Comparison of ENCODE assay signal across 8 cellular contexts in the genomic region with DNA sequence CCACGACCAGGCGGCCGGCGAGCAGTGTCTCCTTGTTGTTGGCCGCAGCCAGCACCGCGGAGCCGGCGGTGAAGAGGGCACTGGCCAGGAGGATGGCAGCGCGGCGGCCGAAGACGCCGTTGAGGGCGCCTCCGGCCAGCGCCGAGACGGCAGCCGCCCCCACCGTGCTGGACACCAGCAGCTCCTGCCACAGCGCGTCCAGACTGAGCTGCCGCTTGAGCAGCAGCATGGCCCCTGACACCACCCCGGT. TPM values are rescaled to one million over a fixed set of nuclear protein-coding genes. Genes with fewer than 3 reads are reported as not detected.
DNase-seq lines count a peak whose midpoint lies in the region; ATAC-seq and TF ChIP-seq lines count a peak whose summit lies in the region.

No MANE protein-coding gene starts in this region.

- DNase-seq in GM04504 (ENCODE audit: low read depth) (peak; percentile 6), SJSA1 (ENCODE audit: low read depth in 1 of 2, low spot score in 2 of 2) (peak in 1 of 2 experiments; percentile 46), fibroblast of lung (ENCODE audit: low read depth in 2 of 2) (peak in 1 of 2 donors; percentile 24), omental fat pad (ENCODE audit: low spot score) (no peak), RPMI8226 (no peak), NCI-H82 treated with DMSO at 0.1 percent for 48 hours (lab: John Stamatoyannopoulos, UW; ENCODE audit: unreplicated experiment) (no peak)
- DNase-seq in activated CD8-positive, alpha-beta memory T cell treated with anti-CD3 and anti-CD28 coated beads, Interleukin-2, amount 50 U/mL, for 48 hours = no peak

- H4K20me1 ChIP-seq in fibroblast of lung (ENCODE audit: control insufficient read depth, extremely low read depth, insufficient read depth, low read length) = no peaks in the 10 kb centered on the region

- H3K4me2 ChIP-seq in fibroblast of lung (ENCODE audit: extremely low read depth, insufficient read depth, low read length) = peak overlapping the region; percentile 81

- peak overlapping the region; percentile 87 for H2AFZ ChIP-seq in fibroblast of lung (ENCODE audit: low read length)

- no peaks in the 10 kb centered on the region for H3K79me2 ChIP-seq in fibroblast of lung (ENCODE audit: control insufficient read depth, insufficient read depth, low read length)

- no peak for TF ChIP-seq CTCF in fibroblast of lung (conservative IDR thresholded peaks at IDR 0.05 in 1 of 2, IDR thresholded peaks at IDR 0.05 in 1 of 2; ENCODE audit: low read depth in 1 of 2, low read length in 2 of 2)
- TF ChIP-seq CTCF in omental fat pad (IDR thresholded peaks at IDR 0.05) = no peak

- no peaks in the 10 kb centered on the region for H3K36me3 ChIP-seq in SJSA1
- H3K36me3 ChIP-seq in fibroblast of lung (ENCODE audit: control insufficient read depth, insufficient read depth, low read length) = no peaks in the 10 kb centered on the region

- H3K4me1 ChIP-seq in SJSA1 (replicated peaks) = peaks cover 10% of the 10 kb centered on the region
- no peaks in the 10 kb centered on the region for H3K4me1 ChIP-seq in fibroblast of lung (ENCODE audit: control insufficient read depth, extremely low read depth, insufficient read depth, low read length)

- no peaks in the 10 kb centered on the region for H3K9me3 ChIP-seq in SJSA1 (replicated peaks)
- H3K9me3 ChIP-seq in fibroblast of lung (ENCODE audit: control insufficient read depth, insufficient read depth, low read depth, low read length) = no peaks in the 10 kb centered on the region

- H3K27me3 ChIP-seq in SJSA1 (replicated peaks) = no peaks in the 10 kb centered on the region
- H3K27me3 ChIP-seq in fibroblast of lung (ENCODE audit: control insufficient read depth, insufficient read depth, low read length) = no peaks in the 10 kb centered on the region

- peak overlapping the region; percentile 72 for H3K4me3 ChIP-seq in SJSA1
- H3K4me3 ChIP-seq in fibroblast of lung (replicated peaks in 1 of 4; ENCODE audit: control extremely low read depth in 1 of 4, insufficient read depth in 1 of 4, low read depth in 3 of 4, low read length in 4 of 4) = peak overlapping the region; percentile 44 to 76 (median 62)

- ATAC-seq in HG02588 (IDR thresholded peaks at IDR 0.05; ENCODE audit: unreplicated experiment) = peak; percentile 41
- ATAC-seq in omental fat pad (ENCODE audit: low FRiP score) = peak; percentile 60

- no peak overlapping the region for H3K27ac ChIP-seq in SJSA1
- H3K27ac ChIP-seq in fibroblast of lung (ENCODE audit: insufficient read depth, low read length) = peak overlapping the region; percentile 58

- peak overlapping the region; percentile 72 for H3K9ac ChIP-seq in fibroblast of lung (ENCODE audit: insufficient read depth, low read length)

RNA-seq across cellular contexts. Expression of a gene that starts 0.7 kb away (rescaled TPM):
- 1.6 and 2.9 TPM in 2 replicates for total RNA-seq in SJSA1 (2014; rRNA removed; shearing (Covaris generic))
- total RNA-seq in fibroblast of lung (6.9 and 10.2 TPM in 2 replicates), omental fat pad (10 to 100 TPM; 11.6 to 25.9 (median 15.6) TPM)
- polyA plus RNA-seq in fibroblast of lung = 2.9 and 5.4 TPM in 2 replicates
- 1.6 and 3.2 TPM in 2 replicates for polyA plus RNA-seq in fibroblast of lung (2012)
- 0.78 and 6.8 TPM in 2 replicates for polyA minus RNA-seq in fibroblast of lung (ENCODE audit: low replicate concordance)
